ENCODE assay signal across 1 cellular context in genomic region chr15:92400980-92401787, GRCh38.
A peak's percentile ranks its signal among the peaks of the same experiment; 100 is the strongest.
TF ChIP-seq lines count a peak whose summit lies in the region.

No MANE protein-coding gene starts in this region.

TF ChIP-seq in K562, 482 proteins besides CTCF, POLR2A, EP300 and RAD21 (continued from another document and continues in another):
- TF ChIP-seq ZNF511 (CRISPR knock-in tag; IDR thresholded peaks at IDR 0.05): no peak
- no peak for TF ChIP-seq ZSCAN29 (IDR thresholded peaks at IDR 0.05)
- TF ChIP-seq FOXJ2 (tag; IDR thresholded peaks at IDR 0.05): no peak
- TF ChIP-seq GMEB1 (CRISPR knock-in tag; IDR thresholded peaks at IDR 0.05): no peak
- no peak for TF ChIP-seq TOE1 (IDR thresholded peaks at IDR 0.05; ENCODE audit: borderline replicate concordance)
- no peak for TF ChIP-seq TOE1 (CRISPR knock-in tag; IDR thresholded peaks at IDR 0.05; ENCODE audit: borderline replicate concordance, low read depth)
- no peak for TF ChIP-seq SMARCC2 (IDR thresholded peaks at IDR 0.05; ENCODE audit: low read depth)
- TF ChIP-seq TFAP4 (CRISPR knock-in tag; IDR thresholded peaks at IDR 0.05; ENCODE audit: borderline replicate concordance): peak; percentile 92
- no peak for TF ChIP-seq KDM5B (IDR thresholded peaks at IDR 0.05; ENCODE audit: insufficient replicate concordance, low read depth, low read length)
- no peak for TF ChIP-seq ATF4 (CRISPR knock-in tag; IDR thresholded peaks at IDR 0.05)
- TF ChIP-seq USF1 (CRISPR knock-in tag; IDR thresholded peaks at IDR 0.05): no peak
- TF ChIP-seq SRSF7 (optimal IDR thresholded peaks at IDR 0.05; ENCODE audit: low read depth, low read length): no peak
- no peak for TF ChIP-seq RB1 (IDR thresholded peaks at IDR 0.05; ENCODE audit: low read depth)
- no peak for TF ChIP-seq NR2C2 (CRISPR knock-in tag; IDR thresholded peaks at IDR 0.05)
- TF ChIP-seq NR2C2 (tag; IDR thresholded peaks at IDR 0.05): no peak
- TF ChIP-seq CTBP1 (IDR thresholded peaks at IDR 0.05; ENCODE audit: borderline replicate concordance): peak; percentile 50; the same call in 1 of the 2 replicates
- peak; percentile 74 for TF ChIP-seq ARID1B (IDR thresholded peaks at IDR 0.05)
- no peak for TF ChIP-seq RCOR1 (IDR thresholded peaks at IDR 0.05; ENCODE audit: borderline replicate concordance in 1 of 2, low read depth in 2 of 2, low read length in 2 of 2)
- no peak for TF ChIP-seq ZFP36 (IDR thresholded peaks at IDR 0.05; ENCODE audit: low read depth, low read length, partially characterized antibody)
- no peak for TF ChIP-seq BRF1 (IDR thresholded peaks at IDR 0.05; ENCODE audit: borderline replicate concordance, extremely low read depth, insufficient read length)
- TF ChIP-seq PYGO2 (tag; IDR thresholded peaks at IDR 0.05): no peak
- TF ChIP-seq U2AF1 (optimal IDR thresholded peaks at IDR 0.05; ENCODE audit: low read depth, low read length): no peak
- peak; percentile 56 for TF ChIP-seq MEIS2 (IDR thresholded peaks at IDR 0.05; ENCODE audit: partially characterized antibody)
- TF ChIP-seq GTF2A2 (tag; IDR thresholded peaks at IDR 0.05): no peak
- no peak for TF ChIP-seq C11orf30 (IDR thresholded peaks at IDR 0.05; ENCODE audit: low read depth)
- TF ChIP-seq NCOA2 (IDR thresholded peaks at IDR 0.05; ENCODE audit: partially characterized antibody in 2 of 2): no peak
- no peak for TF ChIP-seq CREB3L1 (IDR thresholded peaks at IDR 0.05; ENCODE audit: borderline replicate concordance, low read depth)
- no peak for TF ChIP-seq EWSR1 (IDR thresholded peaks at IDR 0.05; ENCODE audit: borderline replicate concordance, low read depth, partially characterized antibody)
- no peak for TF ChIP-seq PBX2 (CRISPR knock-in tag; IDR thresholded peaks at IDR 0.05; ENCODE audit: low read depth)
- peak; percentile 44 for TF ChIP-seq PBX2 (tag; conservative IDR thresholded peaks at IDR 0.05; ENCODE audit: low read depth)
- TF ChIP-seq PRPF4 (IDR thresholded peaks at IDR 0.05; ENCODE audit: insufficient read depth, low read depth, low read length, poor library complexity, severe bottlenecking): no peak
- no peak for TF ChIP-seq SRSF9 (IDR thresholded peaks at IDR 0.05; ENCODE audit: borderline replicate concordance, low read depth, low read length)
- TF ChIP-seq NFIX (CRISPR knock-in tag; IDR thresholded peaks at IDR 0.05; ENCODE audit: low read depth): no peak
- TF ChIP-seq ZBTB7A (IDR thresholded peaks at IDR 0.05; ENCODE audit: borderline replicate concordance, control insufficient read depth, low read depth, low read length): no peak
- no peak for TF ChIP-seq MAFG (tag; conservative IDR thresholded peaks at IDR 0.05)
- TF ChIP-seq KAT2B (IDR thresholded peaks at IDR 0.05; ENCODE audit: low read depth, low read length): no peak
- TF ChIP-seq CHCHD3 (CRISPR knock-in tag; IDR thresholded peaks at IDR 0.05): no peak
- TF ChIP-seq ZNF431 (CRISPR knock-in tag; IDR thresholded peaks at IDR 0.05): no peak
- TF ChIP-seq ARNT (IDR thresholded peaks at IDR 0.05): no peak
- peak; percentile 62 for TF ChIP-seq NCOR1 (IDR thresholded peaks at IDR 0.05)
- peak; percentile 84 for TF ChIP-seq TCF3 (CRISPR knock-in tag; IDR thresholded peaks at IDR 0.05)
- TF ChIP-seq ZNF507 (tag; conservative IDR thresholded peaks at IDR 0.05): no peak
- no peak for TF ChIP-seq ERF (CRISPR knock-in tag; IDR thresholded peaks at IDR 0.05)
- no peak for TF ChIP-seq NKRF (IDR thresholded peaks at IDR 0.05; ENCODE audit: borderline replicate concordance)
- no peak for TF ChIP-seq ZNF280A (IDR thresholded peaks at IDR 0.05; ENCODE audit: low read depth, partially characterized antibody)
- TF ChIP-seq SRSF1 (IDR thresholded peaks at IDR 0.05; ENCODE audit: low read depth, low read length): no peak
- TF ChIP-seq CBFB (CRISPR knock-in tag; IDR thresholded peaks at IDR 0.05): no peak
- no peak for TF ChIP-seq THRA (IDR thresholded peaks at IDR 0.05)
- peak; percentile 83 for TF ChIP-seq MECOM (CRISPR knock-in tag; IDR thresholded peaks at IDR 0.05)
- TF ChIP-seq ETV1 (tag; conservative IDR thresholded peaks at IDR 0.05; ENCODE audit: low read depth): peak; percentile 26; the same call in 1 of the 2 replicates
- no peak for TF ChIP-seq CHD2 (IDR thresholded peaks at IDR 0.05; ENCODE audit: low read depth, low read length)
- peak in 1 of 2 experiments; percentile 19; a peak in 1 of 4 replicates for TF ChIP-seq TRIM24 (IDR thresholded peaks at IDR 0.05)
- TF ChIP-seq HOXB6 (CRISPR knock-in tag; IDR thresholded peaks at IDR 0.05; ENCODE audit: borderline replicate concordance): no peak
- no peak for TF ChIP-seq PCBP2 (IDR thresholded peaks at IDR 0.05; ENCODE audit: low read depth, low read length, poor library complexity, severe bottlenecking)
- 0 out of 2 replicates have a peak, but pooled peaks have one; percentile 36 for TF ChIP-seq ETV5 (CRISPR knock-in tag; IDR thresholded peaks at IDR 0.05; ENCODE audit: low read depth)
- no peak for TF ChIP-seq TGIF2 (CRISPR knock-in tag; IDR thresholded peaks at IDR 0.05)
- TF ChIP-seq CBX5 (IDR thresholded peaks at IDR 0.05; ENCODE audit: borderline replicate concordance, low read depth): no peak
- no peak for TF ChIP-seq TCF7L2 (IDR thresholded peaks at IDR 0.05; ENCODE audit: low read depth, low read length)
- TF ChIP-seq CREBBP (IDR thresholded peaks at IDR 0.05; ENCODE audit: low read depth, low read length): no peak
- TF ChIP-seq SMARCB1 (IDR thresholded peaks at IDR 0.05; ENCODE audit: insufficient read length, low read depth): no peak
- TF ChIP-seq RBM39 (optimal IDR thresholded peaks at IDR 0.05; ENCODE audit: low read depth, low read length): no peak
- no peak for TF ChIP-seq SMAD2 (IDR thresholded peaks at IDR 0.05; ENCODE audit: low read depth, low read length)
